ENCODE assay signal across 9 cellular contexts in genomic region chr12:54028324-54029201, GRCh38. TPM values are rescaled to one million over a fixed set of nuclear protein-coding genes. Genes with fewer than 3 reads are reported as not detected.
DNase-seq lines count a peak whose midpoint lies in the region; ATAC-seq and TF ChIP-seq lines count a peak whose summit lies in the region.
"Had no signal": no experiment of that assay in that cellular context is flagged by ENCODE, and none has a peak within 500 bp of the region (broad histone marks: within the 10 kb centered on the region; RNA-seq: fewer than 3 reads in every experiment).

Gene HOXC6, plus strand, starts transcription at chr12:54028440. Its CDS starts 82 bp downstream, at chr12:54028522.

- H3K27ac ChIP-seq in body of pancreas, result no peak within 1 kb of the TSS

- H3K4me1 Mint-ChIP-seq in neural crest cell, result peaks cover 4% of the 10 kb centered on the region

- no peak within 1 kb of the TSS for H3K4me3 ChIP-seq in body of pancreas

- intact Hi-C loops in body of pancreas (cut with DNase I), result no loop called here

- H3K36me3 ChIP-seq in body of pancreas (replicated peaks in 1 of 2; ENCODE audit: insufficient read depth in 1 of 2, low read depth in 2 of 2), result no peaks in the 10 kb centered on the region

- ATAC-seq in body of pancreas (peak; percentile 10), GM21576 (IDR thresholded peaks at IDR 0.05; ENCODE audit: unreplicated experiment) (no peak)
- ATAC-seq: activated CD8-positive, alpha-beta memory T cell treated with anti-CD3 and anti-CD28 coated beads, Interleukin-2, amount 10 ng/mL, durations not matched to agents 7 days and 5 days had no signal

- 5 to 9% methylated on average over 35 to 36 of the region's 36 CpGs for WGBS in body of pancreas, 2 donors

- H3K27me3 Mint-ChIP-seq in neural crest cell (ENCODE audit: low read depth), result peaks cover 100% of the 10 kb centered on the region

- H3K4me3 Mint-ChIP-seq in neural crest cell, result peak within 1 kb of the TSS; percentile 86
- H3K4me3 Mint-ChIP-seq: activated CD8-positive, alpha-beta memory T cell treated with anti-CD3 and anti-CD28 coated beads, Interleukin-2, amount 10 ng/mL, durations not matched to agents 7 days and 5 days had no signal

- peaks cover 31% of the 10 kb centered on the region for H3K4me1 ChIP-seq in body of pancreas

- DNase-seq in AML-193 (lab: John Stamatoyannopoulos, UW), result peak; percentile 51 to 58
- peak; percentile 32 for DNase-seq in LoVo (ENCODE audit: low spot score)
- DNase-seq in body of pancreas, result no peak
- DNase-seq in neural crest cell (ENCODE audit: low read depth, low spot score), result no peak
- DNase-seq in activated CD8-positive, alpha-beta memory T cell treated with anti-CD3 and anti-CD28 coated beads, Interleukin-2, amount 50 U/mL, for 4 hours, result no peak
- DNase-seq in stimulated activated CD4-positive, alpha-beta T cell treated with anti-CD3 and anti-CD28 coated beads, Interleukin-12 subunit alpha, Interleukin-12 subunit beta, amount 100 ng/mL, for 4 hours, result no peak
- DNase-seq in NCI-H187 (lab: John Stamatoyannopoulos, UW), result no peak
- DNase-seq: activated CD8-positive, alpha-beta memory T cell treated with anti-CD3 and anti-CD28 coated beads, Interleukin-2, amount 10 ng/mL, durations not matched to agents 7 days and 5 days had no signal

- TF ChIP-seq CTCF in body of pancreas (IDR thresholded peaks at IDR 0.05) (no peak), neural crest cell (conservative IDR thresholded peaks at IDR 0.05) (no peak)

- TF ChIP-seq POLR2A in body of pancreas (IDR thresholded peaks at IDR 0.05), result no peak

- H3K27ac Mint-ChIP-seq in neural crest cell (ENCODE audit: unreplicated experiment), result peak within 1 kb of the TSS; percentile 15
- H3K27ac Mint-ChIP-seq: activated CD8-positive, alpha-beta memory T cell treated with anti-CD3 and anti-CD28 coated beads, Interleukin-2, amount 10 ng/mL, durations not matched to agents 7 days and 5 days had no signal

- peaks cover 4 to 54% of the 10 kb centered on the region in 2 donors for H3K27me3 ChIP-seq in body of pancreas

- H3K9me3 ChIP-seq in body of pancreas, result no peaks in the 10 kb centered on the region

- H3K36me3 Mint-ChIP-seq in neural crest cell (ENCODE audit: low read depth), result peaks cover 3% of the 10 kb centered on the region
- H3K36me3 Mint-ChIP-seq: activated CD8-positive, alpha-beta memory T cell treated with anti-CD3 and anti-CD28 coated beads, Interleukin-2, amount 10 ng/mL, durations not matched to agents 7 days and 5 days had no signal

- H3K9me3 Mint-ChIP-seq in neural crest cell, result no peaks in the 10 kb centered on the region

RNA-seq across cellular contexts. Expression of gene HOXC6, which starts in this region (rescaled TPM):
- total RNA-seq in body of pancreas (not detected), neural crest cell (10.7 and 11.0 TPM in 2 replicates)
- total RNA-seq: activated CD8-positive, alpha-beta memory T cell treated with anti-CD3 and anti-CD28 coated beads, Interleukin-2, amount 10 ng/mL, durations not matched to agents 7 days and 5 days had no signal

Comparison
In these comparisons a context has a peak if more than half of its experiments do, and no peak if none do; other contexts are left out.
1. RNA of gene HOXC6 (total RNA-seq): 10.7 to 11.0 TPM in neural crest cell; not detected in body of pancreas; every median in the first group is over 10 times any median in the second.
2. Peak in ATAC-seq in body of pancreas; RNA of the gene not detected or under 1 TPM.
3. DNase-seq: peak in AML-193 (2 of 2) and LoVo (single experiment); none in body of pancreas (0 of 4), neural crest cell (single experiment), activated CD8-positive, alpha-beta memory T cell treated with anti-CD3 and anti-CD28 coated beads, Interleukin-2, amount 50 U/mL, for 4 hours (single experiment), stimulated activated CD4-positive, alpha-beta T cell treated with anti-CD3 and anti-CD28 coated beads, Interleukin-12 subunit alpha, Interleukin-12 subunit beta, amount 100 ng/mL, for 4 hours (single experiment) and NCI-H187 (0 of 2).